14 cellular contexts compared by ENCODE assay signal in genomic region chr4:94339779-94340178, GRCh38. TPM values are rescaled to one million over a fixed set of nuclear protein-coding genes. Genes with fewer than 3 reads are reported as not detected.
DNase-seq lines count a peak whose midpoint lies in the region; ATAC-seq and TF ChIP-seq lines count a peak whose summit lies in the region.
"Had no signal": no experiment of that assay in that cellular context is flagged by ENCODE, and none has a peak within 500 bp of the region (broad histone marks: within the 10 kb centered on the region; RNA-seq: fewer than 3 reads in every experiment).

No MANE protein-coding gene starts in this region.

- H3K4me1 Mint-ChIP-seq in activated naive CD8-positive, alpha-beta T cell treated with anti-CD3 and anti-CD28 coated beads, Interleukin-2, amount 50 U/mL, for 24 hours: peaks cover 16% of the 10 kb centered on the region

- peak; percentile 27 for DNase-seq in stimulated activated CD4-positive, alpha-beta T cell treated with anti-CD3 and anti-CD28 coated beads, Interleukin-15, amount 100 ng/mL, for 24 hours
- DNase-seq in stimulated activated CD4-positive, alpha-beta T cell treated with anti-CD3 and anti-CD28 coated beads, Interleukin-4, amount 100 ng/mL, for 4 hours: no peak
- DNase-seq in SK-N-MC (ENCODE audit: low read depth, low spot score): no peak
- DNase-seq in activated naive CD8-positive, alpha-beta T cell treated with anti-CD3 and anti-CD28 coated beads, Interleukin-2, amount 50 U/mL, for 24 hours: no peak
- no peak for DNase-seq in thoracic aorta (ENCODE audit: low spot score)
- DNase-seq in NCI-H524 treated with DMSO at 0.1 percent for 48 hours (lab: John Stamatoyannopoulos, UW): no peak
- DNase-seq: NCI-H1417, NCI-H526 treated with DMSO at 0.1 percent for 48 hours had no signal

- H3K36me3 ChIP-seq in SK-N-MC (ENCODE audit: insufficient read depth, low read length) (no peaks in the 10 kb centered on the region), thoracic aorta (no peaks in the 10 kb centered on the region)
- H3K36me3 ChIP-seq: SJSA1 had no signal

- ATAC-seq in activated naive CD8-positive, alpha-beta T cell treated with anti-CD3 and anti-CD28 coated beads, Interleukin-2, amount 50 U/mL, for 24 hours: peak; percentile 56
- ATAC-seq in thoracic aorta (ENCODE audit: insufficient number of reproducible peaks, low FRiP score, low read depth) (no peak), HG03432 (IDR thresholded peaks at IDR 0.05; ENCODE audit: unreplicated experiment) (no peak), HG03108 (IDR thresholded peaks at IDR 0.05; ENCODE audit: unreplicated experiment) (no peak)

- H3K9ac ChIP-seq in SK-N-MC (ENCODE audit: insufficient read length): no peak overlapping the region

- H3K4me1 ChIP-seq in thoracic aorta (ENCODE audit: control insufficient read depth in 1 of 2, low read depth in 2 of 2): peaks cover 0 to 3% of the 10 kb centered on the region in 2 donors

- H3K9me3 ChIP-seq in SK-N-MC (ENCODE audit: low read depth, low read length) (no peaks in the 10 kb centered on the region), thoracic aorta (no peaks in the 10 kb centered on the region)
- H3K9me3 ChIP-seq: SJSA1 had no signal

- H3K27me3 ChIP-seq in thoracic aorta (replicated peaks; ENCODE audit: insufficient read depth): no peaks in the 10 kb centered on the region
- H3K27me3 ChIP-seq: SJSA1 had no signal

- H3K27me3 Mint-ChIP-seq in activated naive CD8-positive, alpha-beta T cell treated with anti-CD3 and anti-CD28 coated beads, Interleukin-2, amount 50 U/mL, for 24 hours: no peaks in the 10 kb centered on the region

- TF ChIP-seq CTCF in thoracic aorta (IDR thresholded peaks at IDR 0.05): no peak

- peak overlapping the region; percentile 67 for H3K4me3 Mint-ChIP-seq in activated naive CD8-positive, alpha-beta T cell treated with anti-CD3 and anti-CD28 coated beads, Interleukin-2, amount 50 U/mL, for 24 hours

- no peaks in the 10 kb centered on the region for H3K9me3 Mint-ChIP-seq in activated naive CD8-positive, alpha-beta T cell treated with anti-CD3 and anti-CD28 coated beads, Interleukin-2, amount 50 U/mL, for 24 hours

- H3K27ac Mint-ChIP-seq in activated naive CD8-positive, alpha-beta T cell treated with anti-CD3 and anti-CD28 coated beads, Interleukin-2, amount 50 U/mL, for 24 hours: peak overlapping the region; percentile 83

- no peaks in the 10 kb centered on the region for H3K36me3 Mint-ChIP-seq in activated naive CD8-positive, alpha-beta T cell treated with anti-CD3 and anti-CD28 coated beads, Interleukin-2, amount 50 U/mL, for 24 hours (ENCODE audit: low read depth)
- H3K36me3 Mint-ChIP-seq: CD14-positive monocyte had no signal

- H3K27ac ChIP-seq in SK-N-MC: peak overlapping the region; percentile 91
- no peak overlapping the region for H3K27ac ChIP-seq in thoracic aorta
- H3K27ac ChIP-seq: SJSA1 had no signal

- H3K4me3 ChIP-seq in SK-N-MC (0 out of 2 replicates have a peak overlapping the region, but pooled peaks have one; percentile 53), thoracic aorta (peak overlapping the region; percentile 35)
- H3K4me3 ChIP-seq: SJSA1 had no signal

RNA-seq across cellular contexts. Expression of gene HPGDS, which starts 2.9 kb away (rescaled TPM):
- 10 to 100 TPM in 1 of 2 donors, 1 to 10 TPM in 1; 2.8 to 16.7 TPM for total RNA-seq in thoracic aorta
- total RNA-seq: glomerular endothelial cell, osteocyte, SJSA1 had no signal
